In genomic region chr2:237179161-237179560, GRCh38 we compare ENCODE assay signal across 19 cellular contexts.
DNase-seq lines count a peak whose midpoint lies in the region; ATAC-seq, FAIRE-seq and TF ChIP-seq lines count a peak whose summit lies in the region.
"Had no signal": no experiment of that assay in that cellular context is flagged by ENCODE, and none has a peak within 500 bp of the region (broad histone marks: within the 10 kb centered on the region; RNA-seq: fewer than 3 reads in every experiment).

No MANE protein-coding gene starts in this region.

- peak overlapping the region; percentile 99 for H4K5ac ChIP-seq in IMR-90 (ENCODE audit: low read depth, low read length)

- peak overlapping the region; percentile 55 for H3K4me2 ChIP-seq in A549
- H3K4me2 ChIP-seq in IMR-90 (ENCODE audit: low read depth, low read length) = no peak overlapping the region

- peak overlapping the region; percentile 58 for H3K27ac Mint-ChIP-seq in mesothelial cell of epicardium
- no peak overlapping the region for H3K27ac Mint-ChIP-seq in stimulated activated memory B cell treated with anti-CD40 and anti-IgM and Interleukin-4, amounts not matched to agents 10 μg/mL and 1 μg/mL and 100 μg/mL, for 72 hours
- H3K27ac Mint-ChIP-seq: CD4-positive, CD25-positive, alpha-beta regulatory T cell had no signal

- H3K9me3 ChIP-seq in A549 (peaks cover 7% of the 10 kb centered on the region; the same call in 1 of the 3 replicates), IMR-90 (ENCODE audit: control insufficient read depth, insufficient read depth, low read length) (no peaks in the 10 kb centered on the region), right atrium auricular region (peaks cover 0 to under 1% of the 10 kb centered on the region in 2 donors)
- H3K9me3 ChIP-seq: BE2C had no signal

- TF ChIP-seq POLR2A in A549 (IDR thresholded peaks at IDR 0.05; ENCODE audit: low read length) = no peak
- no peak for TF ChIP-seq POLR2A in IMR-90 (IDR thresholded peaks at IDR 0.05; ENCODE audit: low read depth, low read length)

- peak overlapping the region; percentile 97 for H3K56ac ChIP-seq in IMR-90 (ENCODE audit: extremely low read depth, insufficient read depth, low read length)

- no peak overlapping the region for H3K4me3 Mint-ChIP-seq in mesothelial cell of epicardium
- no peak overlapping the region for H3K4me3 Mint-ChIP-seq in stimulated activated memory B cell treated with anti-CD40 and anti-IgM and Interleukin-4, amounts not matched to agents 10 μg/mL and 1 μg/mL and 100 μg/mL, for 72 hours
- H3K4me3 Mint-ChIP-seq: CD4-positive, CD25-positive, alpha-beta regulatory T cell had no signal

- H3K4ac ChIP-seq in IMR-90 (ENCODE audit: low read depth, low read length) = peak overlapping the region; percentile 100

- H2BK20ac ChIP-seq in IMR-90 (ENCODE audit: low read depth, low read length) = peak overlapping the region; percentile 100

- no peaks in the 10 kb centered on the region for H4K20me1 ChIP-seq in IMR-90 (ENCODE audit: insufficient read depth, low read length)

- peak overlapping the region; percentile 18 for H2AK9ac ChIP-seq in IMR-90 (replicated peaks; ENCODE audit: low read depth, low read length, poor library complexity)

- in situ Hi-C loops in IMR-90 (cut with MboI; ENCODE audit: low sequenced_read_pairs) = no loop called here
- in situ Hi-C loops in brain microvascular endothelial cell (cut with HindIII; ENCODE audit: low pct_ligation_motif_present, low sequenced_read_pairs) = no loop called here

- peaks cover 15% of the 10 kb centered on the region for H3K9me3 Mint-ChIP-seq in mesothelial cell of epicardium
- H3K9me3 Mint-ChIP-seq in stimulated activated memory B cell treated with anti-CD40 and anti-IgM and Interleukin-4, amounts not matched to agents 10 μg/mL and 1 μg/mL and 100 μg/mL, for 72 hours = peaks cover 3% of the 10 kb centered on the region

- H4K8ac ChIP-seq in IMR-90 (ENCODE audit: low read depth in 2 of 2, low read length in 2 of 2) = peak overlapping the region; percentile 94

- TF ChIP-seq RAD21 in A549 (conservative IDR thresholded peaks at IDR 0.05 in 1 of 2, IDR thresholded peaks at IDR 0.05 in 1 of 2) = no peak
- no peak for TF ChIP-seq RAD21 in IMR-90 (IDR thresholded peaks at IDR 0.05; ENCODE audit: low read length)

- H3K23ac ChIP-seq in IMR-90 (ENCODE audit: low read depth, low read length) = peak overlapping the region; percentile 95

- no peaks in the 10 kb centered on the region for H3K36me3 ChIP-seq in IMR-90 (ENCODE audit: control insufficient read depth, insufficient read depth, low read length)
- H3K36me3 ChIP-seq in brain microvascular endothelial cell (replicated peaks) = no peaks in the 10 kb centered on the region
- no peaks in the 10 kb centered on the region for H3K36me3 ChIP-seq in right atrium auricular region
- H3K36me3 ChIP-seq: BE2C had no signal

- H3K36me3 Mint-ChIP-seq in mesothelial cell of epicardium = peaks cover 6% of the 10 kb centered on the region
- H3K36me3 Mint-ChIP-seq in stimulated activated memory B cell treated with anti-CD40 and anti-IgM and Interleukin-4, amounts not matched to agents 10 μg/mL and 1 μg/mL and 100 μg/mL, for 72 hours = no peaks in the 10 kb centered on the region
- H3K36me3 Mint-ChIP-seq: CD4-positive, CD25-positive, alpha-beta regulatory T cell had no signal

- H3K27ac ChIP-seq in A549 (peak overlapping the region; percentile 78 to 90), IMR-90 (ENCODE audit: insufficient read depth, low read length) (peak overlapping the region; percentile 93), brain microvascular endothelial cell (peak overlapping the region; percentile 71), right atrium auricular region (no peak overlapping the region)
- H3K27ac ChIP-seq: HL-60 had no signal

- peaks cover 40% of the 10 kb centered on the region for H3K9me1 ChIP-seq in IMR-90 (ENCODE audit: insufficient read depth, low read length)

- peak overlapping the region; percentile 98 for H3K14ac ChIP-seq in IMR-90 (replicated peaks; ENCODE audit: low read depth, low read length)

- CTCF ChIA-PET in A549 (lab: Yijun Ruan, JAX) (interaction anchor here (1.1 kb wide), 1 partner anchor 327 kb away, joined by 3 read pairs; no protein-coding TSS in a partner anchor), IMR-90 (lab: Yijun Ruan, JAX) (no interaction called here)

- H2BK120ac ChIP-seq in IMR-90 (ENCODE audit: low read depth, low read length) = peak overlapping the region; percentile 100

- TF ChIP-seq CTCF in A549 (IDR thresholded peaks at IDR 0.05) = no peak
- no peak for TF ChIP-seq CTCF in IMR-90 (conservative IDR thresholded peaks at IDR 0.05; ENCODE audit: low read depth, low read length)
- no peak for TF ChIP-seq CTCF in brain microvascular endothelial cell (IDR thresholded peaks at IDR 0.05; ENCODE audit: low read depth, low read length, missing control alignments)
- no peak for TF ChIP-seq CTCF in mesothelial cell of epicardium (IDR thresholded peaks at IDR 0.05; ENCODE audit: unreplicated experiment)
- no peak for TF ChIP-seq CTCF in right atrium auricular region (IDR thresholded peaks at IDR 0.05)

- peak overlapping the region; percentile 99 for H2AK5ac ChIP-seq in IMR-90 (ENCODE audit: low read depth, low read length)

- H2BK5ac ChIP-seq in IMR-90 (ENCODE audit: low read depth, low read length, poor library complexity, severe bottlenecking) = peak overlapping the region; percentile 94

- ATAC-seq in A549 (no peak), IMR-90 (ENCODE audit: low read depth) (no peak), HG03571 (IDR thresholded peaks at IDR 0.05; ENCODE audit: unreplicated experiment) (no peak)
- ATAC-seq in stimulated activated memory B cell treated with anti-CD40 and anti-IgM and Interleukin-4, amounts not matched to agents 10 μg/mL and 1 μg/mL and 100 μg/mL, for 72 hours = no peak

- H3K4me3 ChIP-seq in A549 (no peak overlapping the region), IMR-90 (ENCODE audit: insufficient read depth, low read depth, low read length) (no peak overlapping the region), brain microvascular endothelial cell (ENCODE audit: low read depth, low read length) (no peak overlapping the region), right atrium auricular region (no peak overlapping the region)

- H3K27me3 Mint-ChIP-seq in mesothelial cell of epicardium (ENCODE audit: low read depth) = no peaks in the 10 kb centered on the region
- H3K27me3 Mint-ChIP-seq in stimulated activated memory B cell treated with anti-CD40 and anti-IgM and Interleukin-4, amounts not matched to agents 10 μg/mL and 1 μg/mL and 100 μg/mL, for 72 hours = peaks cover 5% of the 10 kb centered on the region

- POLR2A ChIA-PET in A549 (lab: Yijun Ruan, JAX) (no interaction called here), IMR-90 (lab: Charles Lee; ENCODE audit: unreplicated experiment) (interaction anchor here (0.9 kb wide), 1 partner anchor 234 kb away, joined by 3 read pairs; no protein-coding TSS in a partner anchor)

- H3K4me1 Mint-ChIP-seq in mesothelial cell of epicardium = peaks cover 13% of the 10 kb centered on the region
- H3K4me1 Mint-ChIP-seq in stimulated activated memory B cell treated with anti-CD40 and anti-IgM and Interleukin-4, amounts not matched to agents 10 μg/mL and 1 μg/mL and 100 μg/mL, for 72 hours = no peaks in the 10 kb centered on the region
- H3K4me1 Mint-ChIP-seq: CD4-positive, CD25-positive, alpha-beta regulatory T cell had no signal

- intact Hi-C loops in IMR-90 (cut with micrococcal nuclease) = loop anchor here (2.0 kb wide), 2 partner anchors 80 to 104 kb away; no protein-coding TSS in a partner anchor

- peak overlapping the region; percentile 86 for H3K18ac ChIP-seq in IMR-90 (ENCODE audit: low read depth, low read length)

- BruUV-seq in IMR-90 (replicated peaks; lab: Mats Ljungman, UMichigan) = no TSS peak

- 88% methylated on average over 5 of the region's 5 CpGs for WGBS in A549 (ENCODE audit: missing lambda C conversion rate)
- no CpG with 5 or more reads among the region's 5 CpGs for WGBS in IMR-90 (ENCODE audit: extremely low coverage in 2 of 2, insufficient read length in 1 of 2), 2 experiments

- dilution Hi-C loops in IMR-90 (cut with HindIII; ENCODE audit: low sequenced_read_pairs, unreplicated experiment) = no loop called here

- no peak for FAIRE-seq in A549 (lab: Jason Lieb, UNC)
- FAIRE-seq: RCC 7860 had no signal

- peak overlapping the region; percentile 91 for H2BK15ac ChIP-seq in IMR-90 (ENCODE audit: low read depth, low read length)

- no peak for DNase-seq in A549 (ENCODE audit: low read depth in 1 of 2, low spot score in 1 of 2)
- no peak for DNase-seq in IMR-90
- DNase-seq in brain microvascular endothelial cell = no peak
- no peak for DNase-seq in mesothelial cell of epicardium (ENCODE audit: low spot score in 2 of 2, unreplicated experiment in 2 of 2)
- DNase-seq in right atrium auricular region (ENCODE audit: low spot score) = no peak
- no peak for DNase-seq in cortex of kidney (lab: John Stamatoyannopoulos, UW)
- DNase-seq: BE2C; CD4-positive, CD25-positive, alpha-beta regulatory T cell; DMS79; KG1; NCI-H1092 treated with DMSO at 0.1 percent for 48 hours; NCI-H1436 treated with DMSO at 0.1 percent for 48 hours; NCI-H1930; NCI-H510A; NCI-H82 had no signal

- H3K79me1 ChIP-seq in IMR-90 (ENCODE audit: low read depth in 1 of 2, low read length in 2 of 2) = peaks cover 32 to 55% of the 10 kb centered on the region in 2 experiments; a peak in 3 of 4 replicates

- H4K91ac ChIP-seq in IMR-90 (ENCODE audit: insufficient read depth, low read depth, low read length) = peak overlapping the region; percentile 99

- peak overlapping the region; percentile 36 for H3K9ac ChIP-seq in IMR-90 (ENCODE audit: low read depth, low read length)

- H3K27me3 ChIP-seq in IMR-90 (ENCODE audit: control insufficient read depth, insufficient read depth, low read length) (no peaks in the 10 kb centered on the region), brain microvascular endothelial cell (replicated peaks) (no peaks in the 10 kb centered on the region), right atrium auricular region (no peaks in the 10 kb centered on the region)
- H3K27me3 ChIP-seq: BE2C had no signal

- H2AFZ ChIP-seq in IMR-90 (replicated peaks; ENCODE audit: low read length, poor library complexity) = no peak overlapping the region

- no peak for TF ChIP-seq EP300 in A549 (IDR thresholded peaks at IDR 0.05)

- H3K4me1 ChIP-seq in A549 = peaks cover 69% of the 10 kb centered on the region
- H3K4me1 ChIP-seq in IMR-90 (ENCODE audit: control insufficient read depth, insufficient read depth, low read length) = peaks cover 38% of the 10 kb centered on the region
- no peaks in the 10 kb centered on the region for H3K4me1 ChIP-seq in right atrium auricular region
- H3K4me1 ChIP-seq: BE2C had no signal

TF ChIP-seq in IMR-90, 13 proteins besides CTCF, POLR2A, EP300 and RAD21 (continues in another document):
- TF ChIP-seq MAFK (IDR thresholded peaks at IDR 0.05; ENCODE audit: low read depth, low read length) (no peak), RFX5 (IDR thresholded peaks at IDR 0.05; ENCODE audit: low read depth, low read length) (no peak), USF2 (IDR thresholded peaks at IDR 0.05; ENCODE audit: low read depth, low read length) (no peak)

Comparison
In these comparisons a context has a peak if more than half of its experiments do, and no peak if none do; other contexts are left out.
1. H3K27ac ChIP-seq: peak in A549 (2 of 2), IMR-90 (single experiment) and brain microvascular endothelial cell (single experiment); none in right atrium auricular region (0 of 2).